Comparison of ENCODE assay signal across 1 cellular context in genomic region chr20:35147575-35148071, GRCh38.
TF ChIP-seq lines count a peak whose summit lies in the region.

No MANE protein-coding gene starts in this region.

TF ChIP-seq in IMR-90, 13 proteins besides CTCF, POLR2A, EP300 and RAD21:
- TF ChIP-seq USF2 (IDR thresholded peaks at IDR 0.05; ENCODE audit: low read depth, low read length), result peak; percentile 50
TF ChIP-seq in IMR-90: peak in this region for 1; not testable (repeated sequence) for 12.
